9 cellular contexts compared by ENCODE assay signal in genomic region chr16:71479420-71479819, GRCh38. TPM values are rescaled to one million over a fixed set of nuclear protein-coding genes. Genes with fewer than 3 reads are reported as not detected.
DNase-seq lines count a peak whose midpoint lies in the region; ATAC-seq, FAIRE-seq and TF ChIP-seq lines count a peak whose summit lies in the region.
"Had no signal": no experiment of that assay in that cellular context is flagged by ENCODE, and none has a peak within 500 bp of the region (broad histone marks: within the 10 kb centered on the region; RNA-seq: fewer than 3 reads in every experiment).

No MANE protein-coding gene starts in this region.

- H3K9me3 ChIP-seq in neural cell (ENCODE audit: low read length), result no peaks in the 10 kb centered on the region
- no peaks in the 10 kb centered on the region for H3K9me3 ChIP-seq in tibial artery

- H3K4me3 ChIP-seq in bronchial epithelial cell (ENCODE audit: low read depth, low read length) (no peak overlapping the region), neural cell (ENCODE audit: low read length) (no peak overlapping the region), tibial artery (no peak overlapping the region)

- no peaks in the 10 kb centered on the region for H3K27me3 ChIP-seq in bronchial epithelial cell (ENCODE audit: control insufficient read depth, insufficient read depth, low read length)
- H3K27me3 ChIP-seq in neural cell (ENCODE audit: insufficient read depth, low read depth, low read length), result no peaks in the 10 kb centered on the region
- H3K27me3 ChIP-seq in tibial artery, result no peaks in the 10 kb centered on the region

- no peak for TF ChIP-seq EP300 in neural cell (conservative IDR thresholded peaks at IDR 0.05; ENCODE audit: poor library complexity, severe bottlenecking)

- POLR2A ChIA-PET in GM10248 (lab: Yijun Ruan, JAX), result no interaction called here

- ATAC-seq in GM18867 (IDR thresholded peaks at IDR 0.05; ENCODE audit: unreplicated experiment), result no peak

- H3K4me1 ChIP-seq in tibial artery, result peaks cover 0 to 10% (median 2%) of the 10 kb centered on the region in 4 donors

- no peak overlapping the region for H3K4me2 ChIP-seq in neural cell (ENCODE audit: low read length)

- no peak overlapping the region for H3K9ac ChIP-seq in neural cell (ENCODE audit: low read length)

- no peaks in the 10 kb centered on the region for H3F3A ChIP-seq in neural cell (ENCODE audit: insufficient read depth, low read length, poor library complexity, severe bottlenecking)

- no peak for FAIRE-seq in bronchial epithelial cell (lab: Jason Lieb, UNC)

- peak; percentile 62 for TF ChIP-seq RAD21 in neural cell (conservative IDR thresholded peaks at IDR 0.05)

- H2AFZ ChIP-seq in neural cell (ENCODE audit: low read depth, low read length), result no peak overlapping the region

- H3K79me2 ChIP-seq in neural cell (replicated peaks; ENCODE audit: insufficient read depth, low read length), result no peaks in the 10 kb centered on the region

- no peaks in the 10 kb centered on the region for H3K9me2 ChIP-seq in neural cell (ENCODE audit: insufficient read depth, low read length)

- H3K36me3 ChIP-seq in bronchial epithelial cell (ENCODE audit: control insufficient read depth, insufficient read depth, low read length), result peaks cover 1% of the 10 kb centered on the region
- H3K36me3 ChIP-seq in neural cell (ENCODE audit: insufficient read depth, low read length), result peaks cover 4% of the 10 kb centered on the region
- H3K36me3 ChIP-seq in tibial artery, result peaks cover 27 to 46% (median 33%) of the 10 kb centered on the region in 3 donors

- CTCF ChIA-PET in GM10248 (lab: Yijun Ruan, JAX), result interaction anchor here (0.6 to 1.4 kb wide), 3 partner anchors 21 to 132 kb away, joined by 3 read pairs; no protein-coding TSS in a partner anchor

- no peaks in the 10 kb centered on the region for H4K20me1 ChIP-seq in neural cell (ENCODE audit: insufficient read depth)

- TF ChIP-seq CTCF in GM10248 (IDR thresholded peaks at IDR 0.05; ENCODE audit: control extremely low read depth, extremely low read depth, low read depth, missing control alignments), result peak; percentile 26
- peak; percentile 68 for TF ChIP-seq CTCF in bronchial epithelial cell (IDR thresholded peaks at IDR 0.05; ENCODE audit: insufficient read depth, low read length, severe bottlenecking)
- peak; percentile 66 for TF ChIP-seq CTCF in neural cell (IDR thresholded peaks at IDR 0.05; ENCODE audit: poor library complexity, severe bottlenecking)
- peak in 1 of 2 experiments; percentile 17 for TF ChIP-seq CTCF in tibial artery (IDR thresholded peaks at IDR 0.05)

- H3K27ac ChIP-seq in neural cell (ENCODE audit: low read length), result no peak overlapping the region
- no peak overlapping the region for H3K27ac ChIP-seq in tibial artery

- intact Hi-C loops in tibial artery (cut with DNase I; ENCODE audit: low total_unique reads), result no loop called here

- DNase-seq in GM10248 (ENCODE audit: extremely low spot score) (no peak), NCI-H1092 treated with DMSO at 0.1 percent for 48 hours (lab: John Stamatoyannopoulos, UW) (peak; percentile 26), bronchial epithelial cell (ENCODE audit: low read depth) (peak; percentile 35), tibial artery (no peak)
- DNase-seq in stimulated activated CD4-positive, alpha-beta T cell treated with anti-CD3 and anti-CD28 coated beads, Interleukin-4, amount 100 ng/mL, for 4 hours, result no peak
- no peak for DNase-seq in effector CD4-positive, alpha-beta T cell

TF ChIP-seq in neural cell, 6 proteins besides CTCF, POLR2A, EP300 and RAD21:
- TF ChIP-seq EZH2 (IDR thresholded peaks at IDR 0.05; ENCODE audit: borderline replicate concordance, insufficient read depth, low read length, poor library complexity, severe bottlenecking), result no peak
- peak; percentile 61 for TF ChIP-seq SMC3 (conservative IDR thresholded peaks at IDR 0.05; ENCODE audit: poor library complexity)

RNA-seq across cellular contexts. Expression of gene ZNF19, which starts 9.7 kb away (rescaled TPM):
- 2.6 and 3.2 TPM in 2 replicates for total RNA-seq in bronchial epithelial cell
- 6.6 and 11.8 TPM in 2 replicates for polyA plus RNA-seq in neural cell
- 14.8 and 17.3 TPM in 2 replicates for polyA minus RNA-seq in neural cell

RNA-seq across cellular contexts. Expression of gene ZNF23, which starts 17.4 kb away (rescaled TPM):
- 7.9 and 8.1 TPM in 2 replicates for total RNA-seq in bronchial epithelial cell
- polyA plus RNA-seq in neural cell, result 35.9 and 40.4 TPM in 2 replicates
- polyA minus RNA-seq in neural cell, result 30.9 and 32.4 TPM in 2 replicates

RNA-seq across cellular contexts. Expression of gene TLE7, which starts 37.6 kb away (rescaled TPM):
- total RNA-seq in bronchial epithelial cell, result not detected in 2 replicates
- polyA plus RNA-seq in neural cell, result not detected in 2 replicates
- not detected in 2 replicates for polyA minus RNA-seq in neural cell
- polyA plus RNA-seq: thymus had no signal

RNA-seq across cellular contexts. Expression of gene CHST4, which starts 46.8 kb away (rescaled TPM):
- under 0.01 and 0.26 TPM in 2 replicates for total RNA-seq in bronchial epithelial cell
- not detected in 2 replicates for polyA plus RNA-seq in neural cell
- polyA minus RNA-seq in neural cell, result 0.23 TPM in 1 of 2 replicates, not detected in the other

Comparison
In these comparisons a context has a peak if more than half of its experiments do, and no peak if none do; other contexts are left out.
1. DNase-seq: peak in NCI-H1092 treated with DMSO at 0.1 percent for 48 hours (single experiment) and bronchial epithelial cell (single experiment); none in GM10248 (single experiment), stimulated activated CD4-positive, alpha-beta T cell treated with anti-CD3 and anti-CD28 coated beads, Interleukin-4, amount 100 ng/mL, for 4 hours (0 of 2), tibial artery (0 of 2) and effector CD4-positive, alpha-beta T cell (single experiment).